In the genomic region with DNA sequence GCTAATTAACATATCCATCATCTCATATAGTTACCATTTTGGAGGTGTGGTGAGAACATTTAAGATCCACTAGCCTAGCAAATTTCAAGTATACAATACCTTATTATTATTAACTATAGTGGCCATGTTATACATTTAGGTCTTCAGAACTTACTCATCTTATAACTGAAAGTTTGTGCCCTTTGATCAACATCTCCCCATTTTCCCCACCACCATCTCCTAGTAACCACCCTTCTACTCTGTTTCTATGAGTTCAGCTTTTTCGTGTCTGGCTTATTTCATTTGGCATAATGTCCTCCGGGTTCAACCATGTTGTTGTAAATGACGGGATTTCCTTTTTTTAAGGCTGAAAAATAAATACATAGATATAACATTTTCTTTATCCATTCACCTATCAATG, we compare ENCODE assay signal across 24 cellular contexts. TPM values are rescaled to one million over a fixed set of nuclear protein-coding genes. Genes with fewer than 3 reads are reported as not detected.
A peak's percentile ranks its signal among the peaks of the same experiment; 100 is the strongest.
DNase-seq lines count a peak whose midpoint lies in the region; ATAC-seq, FAIRE-seq and TF ChIP-seq lines count a peak whose summit lies in the region.
"Had no signal": no experiment of that assay in that cellular context is flagged by ENCODE, and none has a peak within 500 bp of the region (broad histone marks: within the 10 kb centered on the region; RNA-seq: fewer than 3 reads in every experiment).

No MANE protein-coding gene starts in this region.

- POLR2A ChIA-PET in activated CD8-positive, alpha-beta T cell treated with anti-CD3 and anti-CD28 coated beads for 36 hours (lab: Charles Lee): interaction anchor here (0.7 to 1.6 kb wide), 2 partner anchors 39 to 183 kb away, joined by 4 read pairs; no protein-coding TSS in a partner anchor
- POLR2A ChIA-PET in activated CD8-positive, alpha-beta T cell treated with anti-CD3 and anti-CD28 coated beads, Interleukin-2, amount 10 ng/mL, durations not matched to agents 7 days and 5 days (lab: Charles Lee): no interaction called here
- POLR2A ChIA-PET in GM12878 (lab: Charles Lee): interaction anchor here (0.9 to 1.6 kb wide), 4 partner anchors 16 to 306 kb away, joined by 3 to 7 read pairs (median 4); partner anchors contain the start of gene NEURL3

- no peaks in the 10 kb centered on the region for H3K36me3 ChIP-seq in GM12878 (ENCODE audit: control insufficient read depth in 2 of 2, insufficient read depth in 2 of 2, low read length in 1 of 2)
- H3K36me3 ChIP-seq: HAP-1, SJCRH30 had no signal

- in situ Hi-C loops in GM12878 (cut with MboI): no loop called here

- peaks cover 5% of the 10 kb centered on the region for H3K36me3 Mint-ChIP-seq in activated CD8-positive, alpha-beta T cell treated with anti-CD3 and anti-CD28 coated beads for 36 hours (ENCODE audit: low read depth)
- H3K36me3 Mint-ChIP-seq in activated CD8-positive, alpha-beta T cell treated with anti-CD3 and anti-CD28 coated beads, Interleukin-2, amount 10 ng/mL, durations not matched to agents 7 days and 5 days (ENCODE audit: low read depth): peaks cover 15% of the 10 kb centered on the region
- peaks cover 2% of the 10 kb centered on the region for H3K36me3 Mint-ChIP-seq in natural killer cell treated with Interleukin-12 subunit alpha and Interleukin-12 subunit beta and Interleukin-15 and Interleukin-18, amount 100 ng/mL, for 72 hours
- H3K36me3 Mint-ChIP-seq in natural killer cell: no peaks in the 10 kb centered on the region
- H3K36me3 Mint-ChIP-seq: CD4-positive, CD25-positive, alpha-beta regulatory T cell; IgD-negative memory B cell had no signal

- ATAC-seq in activated CD8-positive, alpha-beta T cell treated with anti-CD3 and anti-CD28 coated beads for 36 hours: no peak
- no peak for ATAC-seq in activated CD8-positive, alpha-beta T cell treated with anti-CD3 and anti-CD28 coated beads, Interleukin-2, amount 10 ng/mL, durations not matched to agents 7 days and 5 days
- ATAC-seq in natural killer cell treated with Interleukin-12 subunit alpha and Interleukin-12 subunit beta and Interleukin-15 and Interleukin-18, amount 100 ng/mL, for 72 hours: no peak
- ATAC-seq in natural killer cell: no peak
- ATAC-seq in GM12878: peak; percentile 12
- ATAC-seq in GM19328 (IDR thresholded peaks at IDR 0.05; ENCODE audit: unreplicated experiment): no peak
- ATAC-seq: Right ventricle myocardium inferior had no signal

- TF ChIP-seq POLR2A in GM12878 (IDR thresholded peaks at IDR 0.05; ENCODE audit: low read depth, low read length): no peak

- DNase-seq in activated CD8-positive, alpha-beta T cell treated with anti-CD3 and anti-CD28 coated beads for 36 hours: no peak
- no peak for DNase-seq in activated CD8-positive, alpha-beta T cell treated with anti-CD3 and anti-CD28 coated beads, Interleukin-2, amount 10 ng/mL, durations not matched to agents 7 days and 5 days
- no peak for DNase-seq in natural killer cell treated with Interleukin-12 subunit alpha and Interleukin-12 subunit beta and Interleukin-15 and Interleukin-18, amount 100 ng/mL, for 72 hours (ENCODE audit: low spot score)
- DNase-seq in natural killer cell: no peak
- DNase-seq in GM12878 (ENCODE audit: low read depth, low spot score): no peak
- no peak for DNase-seq in hypothalamus (lab: John Stamatoyannopoulos, UW)
- DNase-seq: CD4-positive, CD25-positive, alpha-beta regulatory T cell; GOT3; HFFc6; MM.1S; NCI-H2029 treated with DMSO at 0.1 percent for 48 hours; NCI-H446 treated with DMSO at 0.1 percent for 48 hours; NCI-H526; NCI-H82; NK-92 treated with Interleukin-12 subunit alpha and Interleukin-12 subunit beta, amount 100 ng/mL, for 24 hours; PC-9; SJCRH30 had no signal

- H3K27me3 Mint-ChIP-seq in activated CD8-positive, alpha-beta T cell treated with anti-CD3 and anti-CD28 coated beads for 36 hours: no peaks in the 10 kb centered on the region
- H3K27me3 Mint-ChIP-seq in activated CD8-positive, alpha-beta T cell treated with anti-CD3 and anti-CD28 coated beads, Interleukin-2, amount 10 ng/mL, durations not matched to agents 7 days and 5 days (ENCODE audit: low read depth): no peaks in the 10 kb centered on the region
- no peaks in the 10 kb centered on the region for H3K27me3 Mint-ChIP-seq in natural killer cell treated with Interleukin-12 subunit alpha and Interleukin-12 subunit beta and Interleukin-15 and Interleukin-18, amount 100 ng/mL, for 72 hours
- no peaks in the 10 kb centered on the region for H3K27me3 Mint-ChIP-seq in natural killer cell (ENCODE audit: low read depth in 2 of 2)
- H3K27me3 Mint-ChIP-seq: CD4-positive, CD25-positive, alpha-beta regulatory T cell; IgD-negative memory B cell had no signal

- H4K20me1 ChIP-seq in GM12878 (ENCODE audit: control insufficient read depth, insufficient read depth): no peaks in the 10 kb centered on the region

- no peak overlapping the region for H3K9ac ChIP-seq in GM12878 (ENCODE audit: control insufficient read depth, insufficient read depth, low read length)
- H3K9ac ChIP-seq: KMS-11 had no signal

- H3K4me2 ChIP-seq in GM12878 (ENCODE audit: control insufficient read depth, insufficient read depth): no peak overlapping the region
- H3K4me2 ChIP-seq: KMS-11, PC-9 had no signal

- H3K4me3 Mint-ChIP-seq in activated CD8-positive, alpha-beta T cell treated with anti-CD3 and anti-CD28 coated beads for 36 hours: no peak overlapping the region
- H3K4me3 Mint-ChIP-seq in activated CD8-positive, alpha-beta T cell treated with anti-CD3 and anti-CD28 coated beads, Interleukin-2, amount 10 ng/mL, durations not matched to agents 7 days and 5 days: no peak overlapping the region
- peak overlapping the region; percentile 31 for H3K4me3 Mint-ChIP-seq in natural killer cell treated with Interleukin-12 subunit alpha and Interleukin-12 subunit beta and Interleukin-15 and Interleukin-18, amount 100 ng/mL, for 72 hours
- no peak overlapping the region for H3K4me3 Mint-ChIP-seq in natural killer cell
- H3K4me3 Mint-ChIP-seq: HFFc6 had no signal

- TF ChIP-seq EP300 in GM12878 (IDR thresholded peaks at IDR 0.05; ENCODE audit: borderline replicate concordance in 1 of 2, control insufficient read depth in 1 of 2, low read depth in 2 of 2, low read length in 2 of 2): no peak

- H3K9me3 ChIP-seq in GM12878 (replicated peaks; ENCODE audit: control insufficient read depth, insufficient read depth, low read length): peaks cover 2% of the 10 kb centered on the region; the same call in 2 of the 3 replicates
- H3K9me3 ChIP-seq: SJCRH30 had no signal

- no peak overlapping the region for H3K4me3 ChIP-seq in GM12878
- H3K4me3 ChIP-seq: HAP-1, PC-9, SJCRH30 had no signal

- WGBS in GM12878 (ENCODE audit: insufficient coverage, insufficient replicate concordance, low lambda C conversion rate, missing lambda C conversion rate): 3% methylated on average over 3 of the region's 3 CpGs

- no peak for FAIRE-seq in GM12878 (lab: Jason Lieb, UNC)
- FAIRE-seq: D721Med had no signal

- RAD21 ChIA-PET in GM12878 (lab: Charles Lee; ENCODE audit: unreplicated experiment): interaction anchor here (1.0 to 1.1 kb wide), 2 partner anchors 16 to 82 kb away, joined by 5 read pairs; partner anchors contain the start of gene NEURL3

- H3K4me1 ChIP-seq in GM12878 (ENCODE audit: control insufficient read depth, insufficient read depth, low read length): peaks cover 25% of the 10 kb centered on the region
- H3K4me1 ChIP-seq: HAP-1 had no signal

- intact Hi-C loops in activated CD8-positive, alpha-beta T cell treated with anti-CD3 and anti-CD28 coated beads for 36 hours (cut with micrococcal nuclease): no loop called here
- intact Hi-C loops in natural killer cell (cut with micrococcal nuclease): loop anchor here (5.0 kb wide), 1 partner anchor 48 kb away; the partner anchor contains the start of gene ARID5A
- intact Hi-C loops in GM12878 (cut with micrococcal nuclease; ENCODE audit: unreplicated experiment): loop anchor here (5.0 kb wide), 1 partner anchor 152 kb away; the partner anchor contains the start of gene NCAPH

- H2AFZ ChIP-seq in GM12878 (ENCODE audit: control insufficient read depth, low read depth, low read length): no peak overlapping the region; the same call in 1 of the 2 replicates
- H2AFZ ChIP-seq: PC-9 had no signal

- no peaks in the 10 kb centered on the region for H3K27me3 ChIP-seq in GM12878 (replicated peaks in 1 of 2; ENCODE audit: control insufficient read depth in 2 of 2, insufficient read depth in 2 of 2, low read length in 1 of 2)
- H3K27me3 ChIP-seq: SJCRH30 had no signal

- H3K79me2 ChIP-seq in GM12878 (ENCODE audit: control insufficient read depth, insufficient read depth, low read length): peaks cover 7% of the 10 kb centered on the region

- BruUV-seq in GM12878 (replicated peaks; lab: Mats Ljungman, UMichigan): no TSS peak

- CTCF ChIA-PET in activated CD8-positive, alpha-beta T cell treated with anti-CD3 and anti-CD28 coated beads for 36 hours (lab: Charles Lee): interaction anchor here (1.0 to 2.0 kb wide), 4 partner anchors 19 to 82 kb away, joined by 3 to 6 read pairs (median 4); no protein-coding TSS in a partner anchor
- CTCF ChIA-PET in activated CD8-positive, alpha-beta T cell treated with anti-CD3 and anti-CD28 coated beads, Interleukin-2, amount 10 ng/mL, durations not matched to agents 7 days and 5 days (lab: Charles Lee): interaction anchor here (0.9 to 2.1 kb wide), 3 partner anchors 21 to 82 kb away, joined by 3 to 7 read pairs (median 4); no protein-coding TSS in a partner anchor
- CTCF ChIA-PET in GM12878 (lab: Yijun Ruan, JAX): interaction anchor here (0.8 to 2.4 kb wide), 6 partner anchors 18 to 82 kb away, joined by 3 to 11 read pairs (median 4); no protein-coding TSS in a partner anchor

- TF ChIP-seq CTCF in activated CD8-positive, alpha-beta T cell treated with anti-CD3 and anti-CD28 coated beads for 36 hours (IDR thresholded peaks at IDR 0.05): no peak
- TF ChIP-seq CTCF in natural killer cell (IDR thresholded peaks at IDR 0.05) (no peak), GM12878 (IDR thresholded peaks at IDR 0.05 in 2 of 3, conservative IDR thresholded peaks at IDR 0.05 in 1 of 3; ENCODE audit: control insufficient read depth in 2 of 3, extremely low read depth in 1 of 3, insufficient read depth in 1 of 3, low read depth in 3 of 3, low read length in 3 of 3) (no peak)

- peaks cover 7% of the 10 kb centered on the region for H3K9me3 Mint-ChIP-seq in activated CD8-positive, alpha-beta T cell treated with anti-CD3 and anti-CD28 coated beads for 36 hours
- peaks cover 5% of the 10 kb centered on the region for H3K9me3 Mint-ChIP-seq in activated CD8-positive, alpha-beta T cell treated with anti-CD3 and anti-CD28 coated beads, Interleukin-2, amount 10 ng/mL, durations not matched to agents 7 days and 5 days (ENCODE audit: insufficient read depth)
- H3K9me3 Mint-ChIP-seq in natural killer cell treated with Interleukin-12 subunit alpha and Interleukin-12 subunit beta and Interleukin-15 and Interleukin-18, amount 100 ng/mL, for 72 hours: no peaks in the 10 kb centered on the region
- no peaks in the 10 kb centered on the region for H3K9me3 Mint-ChIP-seq in natural killer cell

- peak overlapping the region; percentile 49 for H3K27ac ChIP-seq in GM12878 (ENCODE audit: control insufficient read depth, insufficient read depth)
- H3K27ac ChIP-seq: KMS-11, PC-9, SJCRH30 had no signal

- TF ChIP-seq RAD21 in GM12878 (IDR thresholded peaks at IDR 0.05; ENCODE audit: insufficient read depth, low read depth, low read length): no peak

- H3K27ac Mint-ChIP-seq in activated CD8-positive, alpha-beta T cell treated with anti-CD3 and anti-CD28 coated beads for 36 hours: peak overlapping the region; percentile 1
- no peak overlapping the region for H3K27ac Mint-ChIP-seq in activated CD8-positive, alpha-beta T cell treated with anti-CD3 and anti-CD28 coated beads, Interleukin-2, amount 10 ng/mL, durations not matched to agents 7 days and 5 days
- peak overlapping the region in 1 of 2 donors; percentile 36 for H3K27ac Mint-ChIP-seq in natural killer cell treated with Interleukin-12 subunit alpha and Interleukin-12 subunit beta and Interleukin-15 and Interleukin-18, amount 100 ng/mL, for 72 hours
- H3K27ac Mint-ChIP-seq in natural killer cell: no peak overlapping the region
- H3K27ac Mint-ChIP-seq: HFFc6 had no signal

- peaks cover 59% of the 10 kb centered on the region for H3K4me1 Mint-ChIP-seq in activated CD8-positive, alpha-beta T cell treated with anti-CD3 and anti-CD28 coated beads for 36 hours (ENCODE audit: low read depth)
- H3K4me1 Mint-ChIP-seq in activated CD8-positive, alpha-beta T cell treated with anti-CD3 and anti-CD28 coated beads, Interleukin-2, amount 10 ng/mL, durations not matched to agents 7 days and 5 days (ENCODE audit: low read depth): peaks cover 47% of the 10 kb centered on the region
- H3K4me1 Mint-ChIP-seq in natural killer cell treated with Interleukin-12 subunit alpha and Interleukin-12 subunit beta and Interleukin-15 and Interleukin-18, amount 100 ng/mL, for 72 hours (ENCODE audit: low read depth in 2 of 2): peaks cover 50 to 55% of the 10 kb centered on the region in 2 donors
- H3K4me1 Mint-ChIP-seq in natural killer cell: peaks cover 18 to 23% of the 10 kb centered on the region in 2 donors

- SMC1A ChIA-PET in GM12878 (lab: Charles Lee; ENCODE audit: uncharacterized antibody, unreplicated experiment): interaction anchor here (1.2 to 3.2 kb wide), 6 partner anchors 14 to 274 kb away, joined by 3 to 13 read pairs (median 4); partner anchors contain the start of genes ARID5A and NEURL3

RNA-seq across cellular contexts. Expression of gene NEURL3, which starts 15.9 kb away (rescaled TPM):
- under 1 TPM in 1 of 2 experiments, not detected in 1; 0.25 TPM for total RNA-seq in activated CD8-positive, alpha-beta T cell treated with anti-CD3 and anti-CD28 coated beads for 36 hours
- total RNA-seq in activated CD8-positive, alpha-beta T cell treated with anti-CD3 and anti-CD28 coated beads, Interleukin-2, amount 10 ng/mL, durations not matched to agents 7 days and 5 days: not detected
- under 1 TPM in 1 of 2 donors, not detected in 1; 0.64 TPM for total RNA-seq in natural killer cell treated with Interleukin-12 subunit alpha and Interleukin-12 subunit beta and Interleukin-15 and Interleukin-18, amount 100 ng/mL, for 72 hours
- total RNA-seq in natural killer cell: not detected
- 2.2 and 2.9 TPM in 2 replicates for total RNA-seq in GM12878 (2013; cell fraction: nucleolus; rRNA removed)
- 0.85 and 0.98 TPM in 2 replicates for total RNA-seq in GM12878 (2014; rRNA removed)
- 0.09 and 0.31 TPM in 2 replicates for total RNA-seq in GM12878 (2014; rRNA removed; fragmentation: Illumina TruSeq; extraction: Trizol)
- total RNA-seq in GM12878 (2021): 0.44 and 0.72 TPM in 2 replicates
- polyA plus RNA-seq in GM12878 (2011; ENCODE audit: low read depth): 0.16 TPM
- 4.4 and 6.3 TPM in 2 replicates for polyA plus RNA-seq in GM12878 (2011; rRNA removed)
- polyA plus RNA-seq in GM12878 (2011; cell fraction: cytosol; rRNA removed): 6.6 and 7.9 TPM in 2 replicates
- polyA plus RNA-seq in GM12878 (2011; cell fraction: nucleus; rRNA removed): 7.3 and 12.0 TPM in 2 replicates
- 0.42 and 0.72 TPM in 2 replicates for polyA plus RNA-seq in GM12878 (2012)
- polyA plus RNA-seq in GM12878 (2014; fragmentation: Illumina TruSeq; extraction: Trizol): 0.10 TPM in 1 of 2 replicates, not detected in the other
- under 1 TPM; 0.03 to 0.07 TPM for polyA plus RNA-seq in GM12878 (2014; fragmentation: Nextera tagmentation; extraction: Ambion mirVana)
- polyA plus RNA-seq in GM12878 (2014; rRNA removed): 0.39 and 0.51 TPM in 2 replicates
- polyA plus RNA-seq in GM12878 (2016; fragmentation: Nextera tagmentation; extraction: Ambion mirVana): under 1 TPM; 0.55 to 0.79 TPM
- polyA minus RNA-seq in GM12878 (2011; rRNA and poly(A)+ RNA removed): 1.9 and 2.2 TPM in 2 replicates
- 0.52 and 1.2 TPM in 2 replicates for polyA minus RNA-seq in GM12878 (2011; cell fraction: cytosol; rRNA and poly(A)+ RNA removed)
- polyA minus RNA-seq in GM12878 (2011; cell fraction: nucleus; rRNA and poly(A)+ RNA removed): 0.96 and 1.3 TPM in 2 replicates
- total RNA-seq: CD4-positive, CD25-positive, alpha-beta regulatory T cell; HFFc6; SJCRH30 had no signal
- polyA plus RNA-seq: BJ, IgD-negative memory B cell had no signal

RNA-seq across cellular contexts. Expression of gene ARID5A, which starts 47.3 kb away (rescaled TPM):
- total RNA-seq in activated CD8-positive, alpha-beta T cell treated with anti-CD3 and anti-CD28 coated beads for 36 hours: 10 to 100 TPM; 61.5 to 64.3 TPM
- 10 to 100 TPM; 37.7 to 40.1 TPM for total RNA-seq in activated CD8-positive, alpha-beta T cell treated with anti-CD3 and anti-CD28 coated beads, Interleukin-2, amount 10 ng/mL, durations not matched to agents 7 days and 5 days
- total RNA-seq in natural killer cell treated with Interleukin-12 subunit alpha and Interleukin-12 subunit beta and Interleukin-15 and Interleukin-18, amount 100 ng/mL, for 72 hours: 100 to 1,000 TPM in 1 of 2 donors, 10 to 100 TPM in 1; 81.4 to 115 TPM
- total RNA-seq in natural killer cell (100 to 1,000 TPM in 2 of 3 donors, 10 to 100 TPM in 1; 90.9 to 117 (median 114) TPM), GM12878 (2014; rRNA removed) (46.2 and 46.8 TPM in 2 replicates), GM12878 (2014; rRNA removed; fragmentation: Illumina TruSeq; extraction: Trizol) (22.2 and 25.3 TPM in 2 replicates), GM12878 (2021) (82.7 and 87.9 TPM in 2 replicates)
- total RNA-seq in GM12878 (2013; cell fraction: nucleolus; rRNA removed): 85.2 and 91.3 TPM in 2 replicates
- polyA plus RNA-seq in GM12878 (2011; ENCODE audit: low read depth): 16.0 TPM
- polyA plus RNA-seq in GM12878 (2011; rRNA removed) (13.3 and 28.5 TPM in 2 replicates), GM12878 (2014; fragmentation: Illumina TruSeq; extraction: Trizol) (3.1 and 18.1 TPM in 2 replicates), GM12878 (2014; fragmentation: Nextera tagmentation; extraction: Ambion mirVana) (1 to 10 TPM in 1 of 2 experiments, under 1 TPM in 1; 0.76 to 3.8 TPM), GM12878 (2014; rRNA removed) (79.3 and 83.3 TPM in 2 replicates), GM12878 (2016; fragmentation: Nextera tagmentation; extraction: Ambion mirVana) (10 to 100 TPM; 76.2 to 87.1 TPM)
- polyA plus RNA-seq in GM12878 (2011; cell fraction: cytosol; rRNA removed): 39.3 and 54.4 TPM in 2 replicates
- polyA plus RNA-seq in GM12878 (2011; cell fraction: nucleus; rRNA removed): 160 and 161 TPM in 2 replicates
- 47.3 and 50.2 TPM in 2 replicates for polyA plus RNA-seq in GM12878 (2012)
- polyA minus RNA-seq in GM12878 (2011; rRNA and poly(A)+ RNA removed): 12.7 and 34.9 TPM in 2 replicates
- polyA minus RNA-seq in GM12878 (2011; cell fraction: cytosol; rRNA and poly(A)+ RNA removed): 26.1 and 28.5 TPM in 2 replicates
- 22.6 and 34.3 TPM in 2 replicates for polyA minus RNA-seq in GM12878 (2011; cell fraction: nucleus; rRNA and poly(A)+ RNA removed)
